Comparison of ENCODE assay signal across 1 cellular context in genomic region chr5:74673011-74673790, GRCh38.
TF ChIP-seq lines count a peak whose summit lies in the region.

No MANE protein-coding gene starts in this region.

TF ChIP-seq in HepG2, 621 proteins besides CTCF, POLR2A, EP300 and RAD21 (continued from another document and continues in another):
- TF ChIP-seq, protein P1, sequence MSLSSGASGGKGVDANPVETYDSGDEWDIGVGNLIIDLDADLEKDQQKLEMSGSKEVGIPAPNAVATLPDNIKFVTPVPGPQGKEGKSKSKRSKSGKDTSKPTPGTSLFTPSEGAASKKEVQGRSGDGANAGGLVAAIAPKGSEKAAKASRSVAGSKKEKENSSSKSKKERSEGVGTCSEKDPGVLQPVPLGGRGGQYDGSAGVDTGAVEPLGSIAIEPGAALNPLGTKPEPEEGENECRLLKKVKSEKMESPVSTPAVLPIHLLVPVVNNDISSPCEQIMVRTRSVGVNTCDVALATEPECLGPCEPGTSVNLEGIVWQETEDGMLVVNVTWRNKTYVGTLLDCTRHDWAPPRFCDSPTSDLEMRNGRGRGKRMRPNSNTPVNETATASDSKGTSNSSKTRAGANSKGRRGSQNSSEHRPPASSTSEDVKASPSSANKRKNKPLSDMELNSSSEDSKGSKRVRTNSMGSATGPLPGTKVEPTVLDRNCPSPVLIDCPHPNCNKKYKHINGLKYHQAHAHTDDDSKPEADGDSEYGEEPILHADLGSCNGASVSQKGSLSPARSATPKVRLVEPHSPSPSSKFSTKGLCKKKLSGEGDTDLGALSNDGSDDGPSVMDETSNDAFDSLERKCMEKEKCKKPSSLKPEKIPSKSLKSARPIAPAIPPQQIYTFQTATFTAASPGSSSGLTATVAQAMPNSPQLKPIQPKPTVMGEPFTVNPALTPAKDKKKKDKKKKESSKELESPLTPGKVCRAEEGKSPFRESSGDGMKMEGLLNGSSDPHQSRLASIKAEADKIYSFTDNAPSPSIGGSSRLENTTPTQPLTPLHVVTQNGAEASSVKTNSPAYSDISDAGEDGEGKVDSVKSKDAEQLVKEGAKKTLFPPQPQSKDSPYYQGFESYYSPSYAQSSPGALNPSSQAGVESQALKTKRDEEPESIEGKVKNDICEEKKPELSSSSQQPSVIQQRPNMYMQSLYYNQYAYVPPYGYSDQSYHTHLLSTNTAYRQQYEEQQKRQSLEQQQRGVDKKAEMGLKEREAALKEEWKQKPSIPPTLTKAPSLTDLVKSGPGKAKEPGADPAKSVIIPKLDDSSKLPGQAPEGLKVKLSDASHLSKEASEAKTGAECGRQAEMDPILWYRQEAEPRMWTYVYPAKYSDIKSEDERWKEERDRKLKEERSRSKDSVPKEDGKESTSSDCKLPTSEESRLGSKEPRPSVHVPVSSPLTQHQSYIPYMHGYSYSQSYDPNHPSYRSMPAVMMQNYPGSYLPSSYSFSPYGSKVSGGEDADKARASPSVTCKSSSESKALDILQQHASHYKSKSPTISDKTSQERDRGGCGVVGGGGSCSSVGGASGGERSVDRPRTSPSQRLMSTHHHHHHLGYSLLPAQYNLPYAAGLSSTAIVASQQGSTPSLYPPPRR (CRISPR knock-in tag; IDR thresholded peaks at IDR 0.05; ENCODE audit: borderline replicate concordance), result no peak
- TF ChIP-seq SSRP1 (CRISPR knock-in tag; IDR thresholded peaks at IDR 0.05) (no peak), ZNF879 (CRISPR knock-in tag; IDR thresholded peaks at IDR 0.05) (no peak), THAP9 (CRISPR knock-in tag; IDR thresholded peaks at IDR 0.05; ENCODE audit: borderline replicate concordance) (no peak), ZNF543 (CRISPR knock-in tag; IDR thresholded peaks at IDR 0.05) (no peak), ZNF747 (CRISPR knock-in tag; IDR thresholded peaks at IDR 0.05; ENCODE audit: borderline replicate concordance) (no peak), YY1 (IDR thresholded peaks at IDR 0.05; ENCODE audit: insufficient read depth, insufficient replicate concordance, low read depth, low read length) (peak; percentile 65), ZBTB46 (CRISPR knock-in tag; IDR thresholded peaks at IDR 0.05; ENCODE audit: borderline replicate concordance) (no peak), ZNF569 (CRISPR knock-in tag; IDR thresholded peaks at IDR 0.05; ENCODE audit: borderline replicate concordance) (no peak), ZNF414 (CRISPR knock-in tag; IDR thresholded peaks at IDR 0.05) (no peak), ATF7-NPFF (CRISPR knock-in tag; IDR thresholded peaks at IDR 0.05; ENCODE audit: low read depth) (no peak), ZNF263 (CRISPR knock-in tag; IDR thresholded peaks at IDR 0.05) (peak; percentile 30; the same call in 1 of the 2 replicates), ZNF652 (CRISPR knock-in tag; IDR thresholded peaks at IDR 0.05; ENCODE audit: borderline replicate concordance, low read depth) (no peak), SOX6 (IDR thresholded peaks at IDR 0.05) (no peak), SOX6 (CRISPR knock-in tag; IDR thresholded peaks at IDR 0.05) (no peak), ZNF205 (CRISPR knock-in tag; IDR thresholded peaks at IDR 0.05) (no peak), ZNF619 (CRISPR knock-in tag; IDR thresholded peaks at IDR 0.05) (no peak), BRD4 (CRISPR knock-in tag; IDR thresholded peaks at IDR 0.05) (no peak), ZNF333 (CRISPR knock-in tag; IDR thresholded peaks at IDR 0.05; ENCODE audit: borderline replicate concordance) (no peak), TMF1 (CRISPR knock-in tag; IDR thresholded peaks at IDR 0.05; ENCODE audit: low read depth) (no peak), DNMT3B (CRISPR knock-in tag; conservative IDR thresholded peaks at IDR 0.05) (no peak), RCOR2 (CRISPR knock-in tag; IDR thresholded peaks at IDR 0.05) (no peak), NFYC (CRISPR knock-in tag; IDR thresholded peaks at IDR 0.05) (no peak), ZNF556 (CRISPR knock-in tag; IDR thresholded peaks at IDR 0.05; ENCODE audit: borderline replicate concordance) (no peak), ZNF646 (CRISPR knock-in tag; IDR thresholded peaks at IDR 0.05) (no peak), HDAC2 (CRISPR knock-in tag; IDR thresholded peaks at IDR 0.05) (no peak), TSC22D2 (CRISPR knock-in tag; IDR thresholded peaks at IDR 0.05; ENCODE audit: borderline replicate concordance) (no peak), ZNF230 (CRISPR knock-in tag; IDR thresholded peaks at IDR 0.05) (no peak), THAP11 (CRISPR knock-in tag; IDR thresholded peaks at IDR 0.05) (peak; percentile 94), SP2 (CRISPR knock-in tag; IDR thresholded peaks at IDR 0.05) (no peak), ZNF782 (CRISPR knock-in tag; IDR thresholded peaks at IDR 0.05; ENCODE audit: borderline replicate concordance) (no peak), MXD1 (CRISPR knock-in tag; IDR thresholded peaks at IDR 0.05) (no peak), XRCC5 (optimal IDR thresholded peaks at IDR 0.05; ENCODE audit: low read length) (peak; percentile 15), ZNF761 (CRISPR knock-in tag; conservative IDR thresholded peaks at IDR 0.05) (no peak), ZNF251 (CRISPR knock-in tag; IDR thresholded peaks at IDR 0.05) (no peak), ZNF567 (CRISPR knock-in tag; IDR thresholded peaks at IDR 0.05; ENCODE audit: borderline replicate concordance) (no peak), ZNF335 (CRISPR knock-in tag; IDR thresholded peaks at IDR 0.05) (no peak), PAX8 (CRISPR knock-in tag; IDR thresholded peaks at IDR 0.05; ENCODE audit: borderline replicate concordance) (no peak), ZNF17 (CRISPR knock-in tag; IDR thresholded peaks at IDR 0.05) (no peak), GABPA (IDR thresholded peaks at IDR 0.05; ENCODE audit: low read depth, low read length) (no peak), GABPA (CRISPR knock-in tag; IDR thresholded peaks at IDR 0.05; ENCODE audit: low read depth) (peak; percentile 33)
- TF ChIP-seq, protein P2, sequence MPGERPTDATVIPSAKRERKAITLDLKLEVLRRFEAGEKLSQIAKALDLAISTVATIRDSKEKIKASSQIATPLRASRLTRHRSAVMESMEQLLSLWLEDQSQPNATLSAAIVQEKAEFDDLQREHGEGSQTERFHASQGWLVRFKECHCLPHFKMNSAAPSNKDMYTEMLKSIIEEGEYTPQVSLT (CRISPR knock-in tag; IDR thresholded peaks at IDR 0.05; ENCODE audit: borderline replicate concordance, low read depth), result no peak
- TF ChIP-seq, protein P3, sequence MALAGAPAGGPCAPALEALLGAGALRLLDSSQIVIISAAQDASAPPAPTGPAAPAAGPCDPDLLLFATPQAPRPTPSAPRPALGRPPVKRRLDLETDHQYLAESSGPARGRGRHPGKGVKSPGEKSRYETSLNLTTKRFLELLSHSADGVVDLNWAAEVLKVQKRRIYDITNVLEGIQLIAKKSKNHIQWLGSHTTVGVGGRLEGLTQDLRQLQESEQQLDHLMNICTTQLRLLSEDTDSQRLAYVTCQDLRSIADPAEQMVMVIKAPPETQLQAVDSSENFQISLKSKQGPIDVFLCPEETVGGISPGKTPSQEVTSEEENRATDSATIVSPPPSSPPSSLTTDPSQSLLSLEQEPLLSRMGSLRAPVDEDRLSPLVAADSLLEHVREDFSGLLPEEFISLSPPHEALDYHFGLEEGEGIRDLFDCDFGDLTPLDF (CRISPR knock-in tag; IDR thresholded peaks at IDR 0.05), result no peak
- TF ChIP-seq, protein P4, sequence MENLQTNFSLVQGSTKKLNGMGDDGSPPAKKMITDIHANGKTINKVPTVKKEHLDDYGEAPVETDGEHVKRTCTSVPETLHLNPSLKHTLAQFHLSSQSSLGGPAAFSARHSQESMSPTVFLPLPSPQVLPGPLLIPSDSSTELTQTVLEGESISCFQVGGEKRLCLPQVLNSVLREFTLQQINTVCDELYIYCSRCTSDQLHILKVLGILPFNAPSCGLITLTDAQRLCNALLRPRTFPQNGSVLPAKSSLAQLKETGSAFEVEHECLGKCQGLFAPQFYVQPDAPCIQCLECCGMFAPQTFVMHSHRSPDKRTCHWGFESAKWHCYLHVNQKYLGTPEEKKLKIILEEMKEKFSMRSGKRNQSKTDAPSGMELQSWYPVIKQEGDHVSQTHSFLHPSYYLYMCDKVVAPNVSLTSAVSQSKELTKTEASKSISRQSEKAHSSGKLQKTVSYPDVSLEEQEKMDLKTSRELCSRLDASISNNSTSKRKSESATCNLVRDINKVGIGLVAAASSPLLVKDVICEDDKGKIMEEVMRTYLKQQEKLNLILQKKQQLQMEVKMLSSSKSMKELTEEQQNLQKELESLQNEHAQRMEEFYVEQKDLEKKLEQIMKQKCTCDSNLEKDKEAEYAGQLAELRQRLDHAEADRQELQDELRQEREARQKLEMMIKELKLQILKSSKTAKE (CRISPR knock-in tag; IDR thresholded peaks at IDR 0.05; ENCODE audit: borderline replicate concordance), result no peak
